ENCODE assay signal across 8 cellular contexts in the genomic region with DNA sequence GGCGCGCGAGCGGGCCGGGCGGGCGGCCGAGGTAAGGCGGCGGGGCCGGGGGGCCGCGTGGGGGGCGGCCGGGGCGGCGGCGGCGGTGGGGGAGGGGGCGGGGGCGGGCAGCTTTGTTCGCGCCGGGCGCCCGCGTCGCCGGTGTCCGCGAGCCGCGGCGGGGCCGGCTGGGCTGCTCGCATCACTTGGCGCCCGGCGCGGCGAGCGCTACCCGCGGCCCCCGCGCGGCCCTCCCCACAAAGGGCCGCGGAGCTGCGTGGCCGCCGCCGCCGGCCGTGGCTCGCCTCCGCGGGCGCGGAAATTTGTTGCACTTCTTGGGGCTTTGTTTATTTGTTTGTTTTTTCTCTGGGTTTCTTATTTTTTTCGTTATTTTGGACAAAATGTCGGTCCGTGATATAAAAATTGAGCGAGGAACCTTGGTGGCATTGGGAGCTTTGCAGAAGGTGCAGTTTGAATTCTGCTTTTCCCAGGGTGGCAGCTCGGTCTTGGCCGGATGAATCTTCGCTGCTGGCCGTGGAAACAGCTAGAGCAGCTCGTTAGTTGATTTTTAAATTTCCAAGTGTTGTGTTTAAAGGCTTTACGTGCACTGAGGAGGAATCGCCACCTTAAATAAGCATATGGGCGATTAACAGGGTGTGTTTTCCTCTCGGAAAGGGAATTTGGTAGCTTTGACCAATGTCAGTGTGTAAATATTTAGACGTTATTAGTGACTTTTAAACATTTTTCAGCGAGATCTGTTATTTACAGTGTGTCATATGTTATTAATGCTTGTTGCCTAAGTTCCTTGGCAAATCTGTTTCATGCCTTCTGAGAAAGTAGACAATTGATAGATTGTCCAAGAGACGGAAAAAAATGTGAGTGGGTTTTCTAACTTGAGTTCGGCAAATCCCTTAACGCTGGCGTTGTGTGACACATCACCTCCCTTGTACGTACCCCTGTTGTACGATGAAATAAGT. TPM values are rescaled to one million over a fixed set of nuclear protein-coding genes. Genes with fewer than 3 reads are reported as not detected.
DNase-seq lines count a peak whose midpoint lies in the region; ATAC-seq and TF ChIP-seq lines count a peak whose summit lies in the region.

No MANE protein-coding gene starts in this region.

- H3K9me3 ChIP-seq in T-helper 17 cell (ENCODE audit: control insufficient read depth, low read length, poor library complexity, severe bottlenecking): no peaks in the 10 kb centered on the region

- H3K4me3 Mint-ChIP-seq in T-helper 17 cell (peak overlapping the region; percentile 97), chondrocyte (ENCODE audit: unreplicated experiment) (peak overlapping the region; percentile 91)

- ATAC-seq in HG03521 (IDR thresholded peaks at IDR 0.05; ENCODE audit: unreplicated experiment): peak; percentile 14
- ATAC-seq in T-helper 17 cell: peak; percentile 18

- H3K27ac Mint-ChIP-seq in T-helper 17 cell (peak overlapping the region; percentile 95), chondrocyte (ENCODE audit: unreplicated experiment) (peak overlapping the region; percentile 98)

- DNase-seq in activated gamma-delta T cell treated with Interleukin-2 at 50 U/mL for 16 hours (peak; percentile 9), activated gamma-delta T cell (lab: John Stamatoyannopoulos, UW) (no peak), T-helper 17 cell (peak in 2 of 3 donors; percentile 6 to 25), chondrocyte (ENCODE audit: low spot score) (no peak), left kidney (ENCODE audit: low read depth, low spot score) (peak; percentile 60), NCI-H1048 (lab: John Stamatoyannopoulos, UW) (no peak)
- DNase-seq in stimulated activated CD4-positive, alpha-beta T cell treated with anti-CD3 and anti-CD28 coated beads, Interleukin-2, amount 100 ng/mL, for 4 hours (ENCODE audit: low read depth): peak; percentile 13

- TF ChIP-seq CTCF in chondrocyte (IDR thresholded peaks at IDR 0.05): no peak

- H3K27me3 Mint-ChIP-seq in T-helper 17 cell: no peaks in the 10 kb centered on the region
- no peaks in the 10 kb centered on the region for H3K27me3 Mint-ChIP-seq in chondrocyte (ENCODE audit: low read depth)

- no peaks in the 10 kb centered on the region for H3K9me3 Mint-ChIP-seq in chondrocyte (ENCODE audit: low read depth)

- H3K36me3 Mint-ChIP-seq in T-helper 17 cell (ENCODE audit: low read depth) (peaks cover 2% of the 10 kb centered on the region), chondrocyte (ENCODE audit: low read depth) (peaks cover 2% of the 10 kb centered on the region)

- H3K4me1 Mint-ChIP-seq in T-helper 17 cell (peaks cover 21% of the 10 kb centered on the region), chondrocyte (ENCODE audit: low read depth) (peaks cover 56% of the 10 kb centered on the region)

RNA-seq across cellular contexts. Expression of a gene that starts 0.8 kb away (rescaled TPM):
- total RNA-seq in T-helper 17 cell (10 to 100 TPM; 24.1 to 38.2 TPM), chondrocyte (70.9 to 93.0 TPM (median 74.2 TPM) in 3 replicates)

Comparison
In these comparisons a context has a peak if more than half of its experiments do, and no peak if none do; other contexts are left out.
1. DNase-seq: peak in activated gamma-delta T cell treated with Interleukin-2 at 50 U/mL for 16 hours (single experiment), T-helper 17 cell (2 of 3), left kidney (single experiment) and stimulated activated CD4-positive, alpha-beta T cell treated with anti-CD3 and anti-CD28 coated beads, Interleukin-2, amount 100 ng/mL, for 4 hours (single experiment); none in activated gamma-delta T cell (single experiment), chondrocyte (single experiment) and NCI-H1048 (single experiment).